8 cellular contexts compared by ENCODE assay signal in the genomic region with DNA sequence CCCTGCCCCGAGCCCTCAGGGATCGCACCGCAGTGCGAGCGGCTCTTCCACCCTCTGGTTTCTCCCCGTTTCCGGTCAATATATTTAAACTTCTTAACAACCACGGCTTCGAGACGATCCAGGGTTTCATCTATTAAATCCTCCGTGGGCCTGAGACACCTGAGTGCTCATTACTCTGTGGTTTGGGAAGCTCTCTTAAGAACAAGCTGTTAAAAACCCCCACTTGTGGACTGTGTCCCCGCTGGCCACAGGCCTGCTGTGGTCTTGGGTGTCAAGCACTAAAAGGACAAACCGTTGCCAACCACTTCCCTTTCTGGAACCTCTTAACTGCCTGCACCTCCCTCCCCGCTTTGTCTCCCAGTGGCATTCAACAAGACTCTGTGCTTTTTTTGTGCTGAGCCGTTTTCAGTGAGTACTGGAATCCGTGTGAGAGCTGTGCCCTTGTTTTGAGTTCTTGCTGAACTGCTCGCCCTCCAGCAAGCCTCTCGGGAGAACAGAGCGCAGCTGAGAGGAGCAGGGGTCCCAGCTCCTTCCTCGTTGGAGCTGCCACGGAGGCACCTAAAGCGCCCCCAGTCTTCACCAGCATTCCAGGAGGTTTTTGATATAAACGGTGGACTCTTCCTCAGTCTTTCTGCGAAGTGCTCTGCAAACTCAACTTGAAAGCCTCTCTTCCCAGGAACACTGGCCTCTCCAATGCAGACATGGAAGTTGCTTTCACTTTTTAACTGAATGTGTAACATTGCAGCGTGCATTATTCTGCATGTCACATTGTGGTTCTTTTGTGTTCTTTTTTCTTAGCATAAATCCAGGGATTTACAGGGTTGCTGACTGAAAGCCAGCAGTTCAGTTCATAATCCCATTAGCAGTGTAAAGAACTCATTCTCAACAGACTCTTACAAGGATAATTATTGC. TPM values are rescaled to one million over a fixed set of nuclear protein-coding genes. Genes with fewer than 3 reads are reported as not detected.
DNase-seq lines count a peak whose midpoint lies in the region; ATAC-seq and TF ChIP-seq lines count a peak whose summit lies in the region.

No MANE protein-coding gene starts in this region.

- peaks cover 41% of the 10 kb centered on the region for H3K79me2 ChIP-seq in osteoblast (ENCODE audit: insufficient read depth, low read length)

- H3K36me3 Mint-ChIP-seq in Calu3 (ENCODE audit: insufficient read depth, unreplicated experiment) = peaks cover 13% of the 10 kb centered on the region

- H3K27me3 Mint-ChIP-seq in Calu3 (ENCODE audit: unreplicated experiment) = peaks cover 44% of the 10 kb centered on the region

- peak overlapping the region; percentile 67 for H3K4me3 Mint-ChIP-seq in Calu3 (ENCODE audit: low read depth, unreplicated experiment)

- H4K20me1 ChIP-seq in osteoblast (ENCODE audit: insufficient read depth, low read length) = peaks cover 4% of the 10 kb centered on the region

- ATAC-seq in heart left ventricle = peak; percentile 25 to 64 (median 56)

- peak; percentile 44 for TF ChIP-seq POLR2A in NB4 (IDR thresholded peaks at IDR 0.05; ENCODE audit: extremely low read depth, insufficient read length)
- no peak for TF ChIP-seq POLR2A in heart left ventricle (IDR thresholded peaks at IDR 0.05)

- DNase-seq in Calu3 (no peak), GM20000 (ENCODE audit: low spot score) (peak; percentile 67), NB4 (ENCODE audit: low read depth) (peak; percentile 99), amniotic stem cell (lab: John Stamatoyannopoulos, UW) (peak; percentile 43), heart left ventricle (peak; percentile 53 to 69 (median 65)), osteoblast (ENCODE audit: insufficient read length, low spot score, missing footprints) (peak; percentile 91), NCI-H345 (lab: John Stamatoyannopoulos, UW) (no peak), COR-L47 (lab: John Stamatoyannopoulos, UW) (no peak)

- H3K27me3 ChIP-seq in heart left ventricle (no peaks in the 10 kb centered on the region), osteoblast (ENCODE audit: insufficient read depth, low read length) (no peaks in the 10 kb centered on the region)

- CTCF ChIA-PET in Calu3 (lab: Charles Lee) = no interaction called here

- H2AFZ ChIP-seq in osteoblast (ENCODE audit: low read length) = peak overlapping the region; percentile 79

- H3K9me3 ChIP-seq in heart left ventricle = no peaks in the 10 kb centered on the region
- no peaks in the 10 kb centered on the region for H3K9me3 ChIP-seq in osteoblast (ENCODE audit: low read depth, low read length)

- H3K36me3 ChIP-seq in heart left ventricle (peaks cover 0 to 8% (median 0%) of the 10 kb centered on the region in 9 donors), osteoblast (ENCODE audit: insufficient read depth, low read length) (peaks cover 20% of the 10 kb centered on the region)

- peaks cover 0 to 46% (median 30%) of the 10 kb centered on the region in 12 donors for H3K4me1 ChIP-seq in heart left ventricle
- H3K4me1 ChIP-seq in osteoblast (ENCODE audit: insufficient read depth, low read length) = peaks cover 30% of the 10 kb centered on the region

- no TSS peak for BruUV-seq in Calu3 (replicated peaks; lab: Mats Ljungman, UMichigan)

- 1 to 2% (median 2%) methylated on average over 25 of the region's 25 CpGs for WGBS in heart left ventricle, 4 donors

- intact Hi-C loops in Calu3 (cut with micrococcal nuclease; ENCODE audit: unreplicated experiment) = no loop called here
- intact Hi-C loops in heart left ventricle (cut with DNase I) = loop anchor here in 9 of 10 donors (1.0 to 5.0 kb wide), 7 partner anchors 51 to 134 kb away; a partner anchor contains a TSS

- H3K4me3 ChIP-seq in NB4 (ENCODE audit: low read depth, low read length) (peak overlapping the region; percentile 70), heart left ventricle (peak overlapping the region; percentile 69 to 100 (median 94)), osteoblast (ENCODE audit: insufficient read depth, low read length) (peak overlapping the region; percentile 90)

- no peak overlapping the region for H3K27ac Mint-ChIP-seq in Calu3 (ENCODE audit: unreplicated experiment)

- TF ChIP-seq CTCF in Calu3 (IDR thresholded peaks at IDR 0.05; ENCODE audit: unreplicated experiment) (no peak), GM20000 (IDR thresholded peaks at IDR 0.05; ENCODE audit: extremely low read depth, missing control alignments) (no peak), NB4 (IDR thresholded peaks at IDR 0.05; ENCODE audit: low read depth, low read length) (no peak), heart left ventricle (IDR thresholded peaks at IDR 0.05) (no peak), osteoblast (IDR thresholded peaks at IDR 0.05; ENCODE audit: extremely low read depth, low read depth, low read length) (no peak)

- H3K27ac ChIP-seq in heart left ventricle (peak overlapping the region; percentile 94 to 99 (median 98)), osteoblast (ENCODE audit: low read depth, low read length) (peak overlapping the region; percentile 98)

- H3K4me1 Mint-ChIP-seq in Calu3 (ENCODE audit: low read depth, unreplicated experiment) = peaks cover 11% of the 10 kb centered on the region

- H3K9me3 Mint-ChIP-seq in Calu3 (ENCODE audit: low read depth, unreplicated experiment) = no peaks in the 10 kb centered on the region

- peak overlapping the region; percentile 98 for H3K4me2 ChIP-seq in osteoblast (ENCODE audit: insufficient read depth, low read length)

RNA-seq across cellular contexts. Expression of a gene that starts 0.7 kb away (rescaled TPM):
- total RNA-seq in Calu3 (2022) = 12.0 and 20.6 TPM in 2 replicates
- 1,000 to 10,000 TPM in 2 of 9 donors, 100 to 1,000 TPM in 7; 494 to 1,088 (median 585) TPM for total RNA-seq in heart left ventricle
- polyA plus RNA-seq in heart left ventricle = 100 to 1,000 TPM; 458 to 857 TPM
- total RNA-seq in osteoblast = 680 and 715 TPM in 2 replicates

Comparison
In these comparisons a context has a peak if more than half of its experiments do, and no peak if none do; other contexts are left out.
1. DNase-seq: peak in GM20000 (single experiment), NB4 (single experiment), amniotic stem cell (single experiment), heart left ventricle (5 of 5) and osteoblast (single experiment); none in Calu3 (single experiment), NCI-H345 (single experiment) and COR-L47 (single experiment).
2. RNA of a gene that starts 0.7 kb away (total RNA-seq): 680 to 715 TPM in osteoblast and 494 to 1,088 TPM in heart left ventricle; 12.0 to 20.6 TPM in Calu3; every median in the first group is over 10 times any median in the second.
3. Peak in every context shown above with its lines, with median percentiles within 50 percentile points of each other: H3K4me3 ChIP-seq.